In genomic region chr1:42947137-42947536, GRCh38 we compare ENCODE assay signal across 1 cellular context.
TF ChIP-seq lines count a peak whose summit lies in the region.

No MANE protein-coding gene starts in this region.

TF ChIP-seq in GM23338, 12 proteins besides CTCF, POLR2A, EP300 and RAD21 (continued from another document):
- TF ChIP-seq ZNF331 (CRISPR knock-in tag; IDR thresholded peaks at IDR 0.05; ENCODE audit: low read depth) (no peak), EZH2 (IDR thresholded peaks at IDR 0.05; ENCODE audit: low read depth, unreplicated experiment) (no peak), POLR2AphosphoS5 (IDR thresholded peaks at IDR 0.05; ENCODE audit: low read depth) (no peak), JUNB (IDR thresholded peaks at IDR 0.05; ENCODE audit: unreplicated experiment) (no peak), NANOG (IDR thresholded peaks at IDR 0.05; ENCODE audit: borderline replicate concordance) (no peak), CREB1 (CRISPR knock-in tag; IDR thresholded peaks at IDR 0.05; ENCODE audit: low read depth) (no peak), ETS1 (IDR thresholded peaks at IDR 0.05) (no peak), ZNF114 (CRISPR knock-in tag; IDR thresholded peaks at IDR 0.05) (no peak), EZH2phosphoT487 (IDR thresholded peaks at IDR 0.05; ENCODE audit: unreplicated experiment) (no peak)
- TF ChIP-seq, protein P1, sequence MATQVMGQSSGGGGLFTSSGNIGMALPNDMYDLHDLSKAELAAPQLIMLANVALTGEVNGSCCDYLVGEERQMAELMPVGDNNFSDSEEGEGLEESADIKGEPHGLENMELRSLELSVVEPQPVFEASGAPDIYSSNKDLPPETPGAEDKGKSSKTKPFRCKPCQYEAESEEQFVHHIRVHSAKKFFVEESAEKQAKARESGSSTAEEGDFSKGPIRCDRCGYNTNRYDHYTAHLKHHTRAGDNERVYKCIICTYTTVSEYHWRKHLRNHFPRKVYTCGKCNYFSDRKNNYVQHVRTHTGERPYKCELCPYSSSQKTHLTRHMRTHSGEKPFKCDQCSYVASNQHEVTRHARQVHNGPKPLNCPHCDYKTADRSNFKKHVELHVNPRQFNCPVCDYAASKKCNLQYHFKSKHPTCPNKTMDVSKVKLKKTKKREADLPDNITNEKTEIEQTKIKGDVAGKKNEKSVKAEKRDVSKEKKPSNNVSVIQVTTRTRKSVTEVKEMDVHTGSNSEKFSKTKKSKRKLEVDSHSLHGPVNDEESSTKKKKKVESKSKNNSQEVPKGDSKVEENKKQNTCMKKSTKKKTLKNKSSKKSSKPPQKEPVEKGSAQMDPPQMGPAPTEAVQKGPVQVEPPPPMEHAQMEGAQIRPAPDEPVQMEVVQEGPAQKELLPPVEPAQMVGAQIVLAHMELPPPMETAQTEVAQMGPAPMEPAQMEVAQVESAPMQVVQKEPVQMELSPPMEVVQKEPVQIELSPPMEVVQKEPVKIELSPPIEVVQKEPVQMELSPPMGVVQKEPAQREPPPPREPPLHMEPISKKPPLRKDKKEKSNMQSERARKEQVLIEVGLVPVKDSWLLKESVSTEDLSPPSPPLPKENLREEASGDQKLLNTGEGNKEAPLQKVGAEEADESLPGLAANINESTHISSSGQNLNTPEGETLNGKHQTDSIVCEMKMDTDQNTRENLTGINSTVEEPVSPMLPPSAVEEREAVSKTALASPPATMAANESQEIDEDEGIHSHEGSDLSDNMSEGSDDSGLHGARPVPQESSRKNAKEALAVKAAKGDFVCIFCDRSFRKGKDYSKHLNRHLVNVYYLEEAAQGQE (IDR thresholded peaks at IDR 0.05; ENCODE audit: unreplicated experiment): no peak
